ENCODE assay signal across 8 cellular contexts in the genomic region with DNA sequence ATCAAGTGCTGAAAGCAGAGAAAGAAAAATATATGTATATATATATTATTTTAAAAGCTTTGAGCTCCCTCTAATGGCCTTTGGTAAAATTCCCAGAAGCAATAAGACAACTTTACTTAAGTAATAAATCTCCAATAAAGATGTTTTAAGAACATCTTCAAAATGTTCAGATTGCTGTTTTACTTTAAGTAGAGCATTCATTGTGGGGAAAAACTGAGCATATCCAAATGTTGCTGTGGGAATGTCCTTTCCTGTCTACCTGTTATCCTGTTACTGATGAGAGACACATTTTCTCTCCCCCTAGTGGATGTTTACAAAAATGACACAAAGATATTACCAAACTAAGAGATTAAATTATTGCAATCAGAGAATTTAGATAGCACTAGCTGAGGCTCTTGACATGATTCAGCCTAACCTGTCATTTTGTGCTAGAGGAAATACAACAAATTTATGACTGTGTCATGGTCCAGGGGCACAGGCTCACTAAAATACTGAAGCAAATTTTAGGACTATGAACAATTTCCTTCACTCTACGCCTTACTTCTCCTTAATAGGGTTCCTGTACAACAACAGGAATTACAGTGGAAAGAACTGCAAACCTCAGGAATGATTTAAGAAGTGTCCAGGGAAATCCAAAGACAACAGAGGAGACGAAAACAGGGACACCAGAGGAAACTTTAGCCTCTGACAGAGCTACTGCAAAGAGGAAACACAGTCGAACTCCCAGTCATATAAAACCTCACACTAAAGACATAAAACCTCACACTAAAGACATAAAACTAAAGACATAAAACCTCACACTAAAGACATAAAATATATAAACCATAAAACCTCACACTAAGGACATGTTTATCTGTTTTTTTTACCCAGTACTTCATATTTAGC. TPM values are rescaled to one million over a fixed set of nuclear protein-coding genes. Genes with fewer than 3 reads are reported as not detected.
DNase-seq lines count a peak whose midpoint lies in the region; ATAC-seq and TF ChIP-seq lines count a peak whose summit lies in the region.

No MANE protein-coding gene starts in this region.

- no peaks in the 10 kb centered on the region for H3K4me1 Mint-ChIP-seq in mesothelial cell of epicardium

- peak; percentile 96 for TF ChIP-seq CTCF in mesothelial cell of epicardium (IDR thresholded peaks at IDR 0.05; ENCODE audit: unreplicated experiment)

- H3K9me3 Mint-ChIP-seq in mesothelial cell of epicardium, result peaks cover 9% of the 10 kb centered on the region

- peaks cover 54% of the 10 kb centered on the region for H3K27me3 Mint-ChIP-seq in mesothelial cell of epicardium (ENCODE audit: low read depth)

- peaks cover 2% of the 10 kb centered on the region for H3K36me3 Mint-ChIP-seq in mesothelial cell of epicardium

- H3K4me3 Mint-ChIP-seq in mesothelial cell of epicardium, result no peak overlapping the region

- no peak overlapping the region for H3K27ac Mint-ChIP-seq in mesothelial cell of epicardium

- ATAC-seq in GM21381 (IDR thresholded peaks at IDR 0.05; ENCODE audit: unreplicated experiment), result peak; percentile 75
- peak; percentile 72 for ATAC-seq in HG03571 (IDR thresholded peaks at IDR 0.05; ENCODE audit: unreplicated experiment)
- no peak for ATAC-seq in GM18873 (IDR thresholded peaks at IDR 0.05; ENCODE audit: low FRiP score, unreplicated experiment)

- DNase-seq in NCI-H2171 treated with DMSO at 0.1 percent for 48 hours (lab: John Stamatoyannopoulos, UW), result peak; percentile 59
- no peak for DNase-seq in NCI-H2171 (lab: John Stamatoyannopoulos, UW)
- DNase-seq in NOMO-1 treated with dmso at 0.1 percent for 144 hours (lab: John Stamatoyannopoulos, UW; ENCODE audit: unreplicated experiment), result peak; percentile 6
- peak; percentile 25 for DNase-seq in cerebellum (ENCODE audit: low spot score)
- DNase-seq in mesothelial cell of epicardium (ENCODE audit: low spot score in 2 of 2, unreplicated experiment in 2 of 2), result no peak

RNA-seq across cellular contexts. Expression of a gene that starts 24.3 kb away (rescaled TPM):
- total RNA-seq in cerebellum, result 47.6 TPM
- 81.5 to 89.0 TPM (median 85.8 TPM) in 3 replicates for total RNA-seq in mesothelial cell of epicardium

Comparison
In these comparisons a context has a peak if more than half of its experiments do, and no peak if none do; other contexts are left out.
1. DNase-seq: peak in NCI-H2171 treated with DMSO at 0.1 percent for 48 hours (single experiment), NOMO-1 treated with dmso at 0.1 percent for 144 hours (single experiment) and cerebellum (single experiment); none in NCI-H2171 (single experiment) and mesothelial cell of epicardium (0 of 2).